Comparison of ENCODE assay signal across 16 cellular contexts in genomic region chr11:73011126-73011817, GRCh38.
"Had no signal": no experiment of that assay in that cellular context is flagged by ENCODE, and none has a peak within 500 bp of the region (broad histone marks: within the 10 kb centered on the region; RNA-seq: fewer than 3 reads in every experiment).

No MANE protein-coding gene starts in this region.

- H3K4me3 ChIP-seq: thoracic aorta had no signal

- H3K27ac ChIP-seq: brain microvascular endothelial cell, thoracic aorta had no signal

- DNase-seq: activated CD4-positive, alpha-beta T cell treated with anti-CD3 and anti-CD28 coated beads, Interleukin-2, amount 50 U/mL, for 4 hours; activated naive CD4-positive, alpha-beta T cell treated with Interleukin-2 at 50 U/mL for 16 hours; anterior cingulate cortex; endodermal cell; head of caudate nucleus; left colon; nucleus accumbens; right cardiac atrium; small intestine; stimulated activated CD4-positive, alpha-beta T cell treated with anti-CD3 and anti-CD28 coated beads, Interleukin-4, amount 100 ng/mL, for 24 hours; stimulated activated naive CD8-positive, alpha-beta T cell treated with anti-CD3 and anti-CD28 coated beads, Interleukin-15, amount 100 ng/mL, for 72 hours had no signal

- FAIRE-seq: frontal cortex, small intestine had no signal

- ATAC-seq: activated CD4-positive, CD25-positive, alpha-beta regulatory T cell treated with anti-CD3 and anti-CD28 coated beads, Interleukin-2, amount 50 U/mL, for 24 hours; activated T-helper 17 cell treated with anti-CD3 and anti-CD28 coated beads, Interleukin-2, amount 50 U/mL, for 72 hours; left colon; stimulated activated naive CD8-positive, alpha-beta T cell treated with anti-CD3 and anti-CD28 coated beads, Interleukin-15, amount 100 ng/mL, for 72 hours had no signal

- H3K27me3 ChIP-seq: brain microvascular endothelial cell had no signal
